9 cellular contexts compared by ENCODE assay signal in the genomic region with DNA sequence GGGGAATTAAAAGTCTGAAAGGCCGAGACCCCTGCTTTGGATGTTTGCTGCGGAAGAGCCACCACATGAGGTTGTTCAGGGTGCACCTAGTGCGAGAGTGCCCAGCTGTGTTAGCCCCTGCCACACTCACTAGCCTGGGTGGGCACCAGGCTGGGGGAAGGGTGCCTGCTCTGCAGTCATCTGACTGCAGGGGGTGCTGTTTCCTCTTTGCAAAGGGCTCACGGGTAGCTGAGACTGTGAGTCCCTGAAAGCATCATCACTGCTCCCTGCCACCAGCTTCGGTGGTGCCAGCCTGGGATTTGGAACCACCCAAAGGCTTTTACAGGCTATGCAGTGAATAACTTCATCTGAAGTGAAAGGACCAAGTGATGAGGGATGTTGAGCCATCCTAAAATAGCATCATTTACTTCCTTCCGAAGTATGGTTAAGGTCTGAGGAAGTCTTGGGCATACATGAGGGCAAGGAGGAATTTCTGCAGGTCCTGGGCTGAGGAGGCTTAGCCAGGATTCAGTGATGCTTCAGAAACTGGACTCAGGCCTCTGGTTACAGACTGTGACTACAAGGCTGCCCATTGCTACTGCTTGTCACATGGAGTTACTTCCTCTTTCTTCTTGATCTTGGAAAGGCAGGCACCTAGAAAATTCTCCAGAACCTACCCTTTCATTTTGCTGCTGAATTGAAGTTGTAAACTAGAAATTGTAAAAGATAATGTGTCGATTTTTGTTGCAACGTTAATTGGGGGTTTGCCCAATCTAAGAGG.
DNase-seq lines count a peak whose midpoint lies in the region; ATAC-seq and TF ChIP-seq lines count a peak whose summit lies in the region.
"Had no signal": no experiment of that assay in that cellular context is flagged by ENCODE, and none has a peak within 500 bp of the region (broad histone marks: within the 10 kb centered on the region; RNA-seq: fewer than 3 reads in every experiment).

No MANE protein-coding gene starts in this region.

- no peak overlapping the region for H3K4me3 ChIP-seq in fibroblast of mammary gland (ENCODE audit: control insufficient read depth, low read depth, low read length)
- H3K4me3 ChIP-seq: adrenal gland had no signal

- TF ChIP-seq CTCF in LNCAP (IDR thresholded peaks at IDR 0.05) (peak; percentile 37; the same call in 1 of the 2 replicates), fibroblast of mammary gland (conservative IDR thresholded peaks at IDR 0.05; ENCODE audit: control insufficient read depth, insufficient read depth, low read depth, low read length) (peak; percentile 29)

- DNase-seq in COLO829 (ENCODE audit: low spot score) = peak; percentile 28
- no peak for DNase-seq in fibroblast of mammary gland (ENCODE audit: low read depth)
- DNase-seq in midbrain (lab: John Stamatoyannopoulos, UW) = no peak
- DNase-seq in DMS153 treated with DMSO at 0.1 percent for 48 hours (lab: John Stamatoyannopoulos, UW; ENCODE audit: unreplicated experiment) = no peak
- no peak for DNase-seq in DMS114 treated with DMSO at 0.1 percent for 48 hours (lab: John Stamatoyannopoulos, UW; ENCODE audit: unreplicated experiment)
- DNase-seq: adrenal gland had no signal

- ATAC-seq in GM19043 (IDR thresholded peaks at IDR 0.05; ENCODE audit: low read depth, unreplicated experiment) (peak; percentile 87), GM21381 (IDR thresholded peaks at IDR 0.05; ENCODE audit: unreplicated experiment) (no peak)
